15 cellular contexts compared by ENCODE assay signal in genomic region chr2:187078297-187078696, GRCh38.
DNase-seq lines count a peak whose midpoint lies in the region; ATAC-seq and TF ChIP-seq lines count a peak whose summit lies in the region.
"Had no signal": no experiment of that assay in that cellular context is flagged by ENCODE, and none has a peak within 500 bp of the region (broad histone marks: within the 10 kb centered on the region; RNA-seq: fewer than 3 reads in every experiment).

No MANE protein-coding gene starts in this region.

- no peak for ATAC-seq in GM21576 (IDR thresholded peaks at IDR 0.05; ENCODE audit: unreplicated experiment)

- no peak overlapping the region for H3K4me3 ChIP-seq in choroid plexus epithelial cell (ENCODE audit: low read depth, low read length)
- H3K4me3 ChIP-seq: BLaER1 treated with 17β-estradiol and CSF1 and Interleukin-3, amounts not matched to agents 10 nM and 100 nM had no signal

- TF ChIP-seq CTCF in choroid plexus epithelial cell (conservative IDR thresholded peaks at IDR 0.05; ENCODE audit: low read depth, low read length): no peak

- DNase-seq in EL (peak; percentile 50), M059J (ENCODE audit: low read depth) (peak; percentile 22), choroid plexus epithelial cell (ENCODE audit: low read depth) (peak; percentile 34), myocyte (ENCODE audit: low read depth) (peak; percentile 49), cerebellum (ENCODE audit: low spot score) (no peak), occipital lobe (lab: John Stamatoyannopoulos, UW) (no peak)
- DNase-seq in central memory CD4-positive, alpha-beta T cell: no peak
- DNase-seq: activated CD4-positive, alpha-beta memory T cell treated with anti-CD3 and anti-CD28 coated beads for 36 hours; Kasumi-1; NCI-H1694 treated with DMSO at 0.1 percent for 48 hours; retina; SHP77; stimulated activated CD4-positive, alpha-beta T cell treated with anti-CD3 and anti-CD28 coated beads, Interleukin-2, amount 100 ng/mL, for 24 hours had no signal

Comparison
In these comparisons a context has a peak if more than half of its experiments do, and no peak if none do; other contexts are left out.
1. DNase-seq: peak in EL (single experiment), M059J (single experiment), choroid plexus epithelial cell (single experiment) and myocyte (single experiment); none in cerebellum (single experiment), occipital lobe (single experiment) and central memory CD4-positive, alpha-beta T cell (single experiment).